In the genomic region with DNA sequence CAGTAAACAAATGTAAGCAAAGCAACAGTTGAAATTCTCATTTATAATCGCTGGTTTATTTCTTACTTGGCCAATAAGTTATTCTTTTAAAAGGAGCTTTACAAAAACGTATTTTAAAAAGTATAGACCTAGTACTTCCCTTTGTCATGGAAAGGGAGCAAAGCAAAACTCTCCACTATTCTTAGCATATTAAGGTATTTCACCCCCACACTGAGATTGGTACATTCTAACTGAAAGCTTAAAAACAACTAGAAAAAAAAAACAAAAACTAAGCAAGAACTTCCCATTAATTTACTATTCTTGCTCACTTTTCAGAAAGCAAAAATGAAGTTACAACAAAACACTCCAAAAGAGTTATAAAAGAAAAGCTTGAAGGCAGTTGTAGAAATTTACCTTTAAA, we compare ENCODE assay signal across 7 cellular contexts. TPM values are rescaled to one million over a fixed set of nuclear protein-coding genes. Genes with fewer than 3 reads are reported as not detected.
DNase-seq lines count a peak whose midpoint lies in the region; ATAC-seq, FAIRE-seq and TF ChIP-seq lines count a peak whose summit lies in the region.

No MANE protein-coding gene starts in this region.

- H3K4me1 Mint-ChIP-seq in WTC11 (peaks cover 39% of the 10 kb centered on the region), glutamatergic neuron (ENCODE audit: low read depth, unreplicated experiment) (peaks cover 15% of the 10 kb centered on the region)

- H3K4me1 ChIP-seq in HEK293 (ENCODE audit: control insufficient read depth, insufficient read depth, low read length) = peaks cover under 1% of the 10 kb centered on the region; the same call in 1 of the 2 replicates
- H3K4me1 ChIP-seq in spleen = peaks cover 22 to 81% (median 59%) of the 10 kb centered on the region in 6 donors

- DNase-seq in WTC11 (ENCODE audit: low spot score) (no peak), glutamatergic neuron (no peak), spleen (no peak), GM12891 (ENCODE audit: insufficient read length, low spot score) (no peak)

- H3K4me3 Mint-ChIP-seq in WTC11 (peak overlapping the region; percentile 96), glutamatergic neuron (ENCODE audit: unreplicated experiment) (peak overlapping the region; percentile 97)

- no peak for FAIRE-seq in GM12891 (lab: Jason Lieb, UNC)

- H3K9me3 Mint-ChIP-seq in WTC11 = peaks cover 12% of the 10 kb centered on the region
- peaks cover 8% of the 10 kb centered on the region for H3K9me3 Mint-ChIP-seq in glutamatergic neuron (ENCODE audit: unreplicated experiment)

- H3K36me3 Mint-ChIP-seq in WTC11 = peaks cover 29% of the 10 kb centered on the region
- H3K36me3 Mint-ChIP-seq in glutamatergic neuron (ENCODE audit: unreplicated experiment) = no peaks in the 10 kb centered on the region

- no peaks in the 10 kb centered on the region for H3K9me3 ChIP-seq in HEK293 (ENCODE audit: control insufficient read depth, insufficient read depth, low read depth, low read length)
- no peaks in the 10 kb centered on the region for H3K9me3 ChIP-seq in spleen

- CTCF ChIA-PET in HEK293 (lab: Yijun Ruan, JAX) (interaction anchor here (0.7 kb wide), 1 partner anchor 271 kb away, joined by 3 read pairs; no protein-coding TSS in a partner anchor), WTC11 (lab: Charles Lee) (no interaction called here)

- H3K36me3 ChIP-seq in HEK293 (ENCODE audit: control insufficient read depth in 2 of 2, insufficient read depth in 1 of 2, low read length in 2 of 2) (peaks cover 0 to 14% of the 10 kb centered on the region in 2 experiments; a peak in 2 of 3 replicates), spleen (peaks cover 0 to 31% (median 3%) of the 10 kb centered on the region in 6 donors)

- H3K27ac Mint-ChIP-seq in WTC11 (peak overlapping the region; percentile 78; the same call in 1 of the 2 replicates), glutamatergic neuron (ENCODE audit: unreplicated experiment) (peak overlapping the region; percentile 91)

- no peak for TF ChIP-seq CTCF in HEK293 (tag by site-specific recombination; IDR thresholded peaks at IDR 0.05)
- TF ChIP-seq CTCF in WTC11 (IDR thresholded peaks at IDR 0.05) = no peak
- no peak for TF ChIP-seq CTCF in glutamatergic neuron (IDR thresholded peaks at IDR 0.05; ENCODE audit: partially characterized antibody, unreplicated experiment)
- no peak for TF ChIP-seq CTCF in spleen (IDR thresholded peaks at IDR 0.05 in 8 of 11, conservative IDR thresholded peaks at IDR 0.05 in 3 of 11)

- WGBS in spleen, 5 donors = 16 to 27% (median 18%) methylated on average over 2 of the region's 2 CpGs

- H3K4me3 ChIP-seq in HEK293 (ENCODE audit: low read depth, low read length) (peak overlapping the region; percentile 95), spleen (peak overlapping the region; percentile 78 to 96 (median 89))

- ATAC-seq in WTC11 (no peak), GM21367 (IDR thresholded peaks at IDR 0.05; ENCODE audit: unreplicated experiment) (no peak), GM21515 (IDR thresholded peaks at IDR 0.05; ENCODE audit: unreplicated experiment) (no peak)

- intact Hi-C loops in spleen (cut with DNase I; ENCODE audit: low total_unique reads) = no loop called here

- H3K27me3 ChIP-seq in spleen (replicated peaks in 1 of 7) = no peaks in the 10 kb centered on the region

- TF ChIP-seq POLR2A in spleen (IDR thresholded peaks at IDR 0.05) (no peak), GM12891 (IDR thresholded peaks at IDR 0.05; ENCODE audit: low read depth, low read length) (no peak)

- no peaks in the 10 kb centered on the region for H3K27me3 Mint-ChIP-seq in WTC11 (ENCODE audit: low read depth)
- H3K27me3 Mint-ChIP-seq in glutamatergic neuron (ENCODE audit: unreplicated experiment) = peaks cover 3% of the 10 kb centered on the region

- POLR2A ChIA-PET in HEK293 (lab: Yijun Ruan, JAX) (no interaction called here), WTC11 (lab: Charles Lee) (no interaction called here)

- H3K27ac ChIP-seq in HEK293 (ENCODE audit: extremely low read depth, low read depth, low read length) (no peak overlapping the region), spleen (peak overlapping the region; percentile 92 to 99 (median 99))

TF ChIP-seq in HEK293, 187 proteins besides CTCF, POLR2A, EP300 and RAD21 (continues in another document):
- TF ChIP-seq ZNF121 (tag by site-specific recombination; IDR thresholded peaks at IDR 0.05) = no peak

TF ChIP-seq in WTC11, 78 proteins besides CTCF, POLR2A, EP300 and RAD21:
- TF ChIP-seq NR3C1 (CRISPR knock-in tag; conservative IDR thresholded peaks at IDR 0.05; ENCODE audit: low read depth) = no peak
- TF ChIP-seq, protein P1, sequence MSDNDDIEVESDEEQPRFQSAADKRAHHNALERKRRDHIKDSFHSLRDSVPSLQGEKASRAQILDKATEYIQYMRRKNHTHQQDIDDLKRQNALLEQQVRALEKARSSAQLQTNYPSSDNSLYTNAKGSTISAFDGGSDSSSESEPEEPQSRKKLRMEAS (CRISPR knock-in tag; IDR thresholded peaks at IDR 0.05) = no peak

TF ChIP-seq in GM12891, 5 proteins besides CTCF, POLR2A, EP300 and RAD21:
- TF ChIP-seq POU2F2 (IDR thresholded peaks at IDR 0.05; ENCODE audit: low read depth, low read length) (no peak), TAF1 (IDR thresholded peaks at IDR 0.05; ENCODE audit: low read depth, low read length) (no peak), PAX5 (IDR thresholded peaks at IDR 0.05; ENCODE audit: insufficient read depth, low read length, severe bottlenecking) (no peak), POLR2AphosphoS5 (IDR thresholded peaks at IDR 0.05; ENCODE audit: low read depth, low read length) (no peak), SPI1 (IDR thresholded peaks at IDR 0.05; ENCODE audit: low read depth, low read length) (no peak)

RNA-seq across cellular contexts. Expression of a gene that starts 1.4 kb away (rescaled TPM):
- total RNA-seq in WTC11 (2021) (44.3 to 60.1 TPM (median 48.1 TPM) in 3 replicates), glutamatergic neuron (ENCODE audit: unreplicated experiment) (33.6 TPM), spleen (10 to 100 TPM; 70.9 to 98.1 (median 81.5) TPM)
- polyA plus RNA-seq in spleen = 10 to 100 TPM; 35.8 to 58.6 (median 44.4) TPM
- polyA plus RNA-seq in GM12891 (2012; ENCODE audit: low read depth, missing spikeins) = 33.8 TPM

RNA-seq across cellular contexts. Expression of a gene that starts 1.5 kb away (rescaled TPM):
- 39.2 to 44.8 TPM (median 40.7 TPM) in 3 replicates for total RNA-seq in WTC11 (2021)
- 35.3 TPM for total RNA-seq in glutamatergic neuron (ENCODE audit: unreplicated experiment)
- total RNA-seq in spleen = 10 to 100 TPM; 31.1 to 48.0 (median 38.0) TPM
- polyA plus RNA-seq in spleen = 10 to 100 TPM in 2 of 3 donors, 1 to 10 TPM in 1; 8.2 to 11.5 (median 11.5) TPM
- 8.7 TPM for polyA plus RNA-seq in GM12891 (2012; ENCODE audit: low read depth, missing spikeins)
